Comparison of ENCODE assay signal across 27 cellular contexts in genomic region chr5:109125755-109126429, GRCh38.
DNase-seq lines count a peak whose midpoint lies in the region; ATAC-seq and TF ChIP-seq lines count a peak whose summit lies in the region.
"Had no signal": no experiment of that assay in that cellular context is flagged by ENCODE, and none has a peak within 500 bp of the region (broad histone marks: within the 10 kb centered on the region; RNA-seq: fewer than 3 reads in every experiment).

No MANE protein-coding gene starts in this region.

- H3K4me1 ChIP-seq in Loucy (ENCODE audit: insufficient read depth, low read length, poor library complexity, severe bottlenecking) (peaks cover 13% of the 10 kb centered on the region), neural progenitor cell (peaks cover 7% of the 10 kb centered on the region), PC-3 (ENCODE audit: insufficient read depth, low read length) (no peaks in the 10 kb centered on the region)
- H3K4me1 ChIP-seq: gastroesophageal sphincter, HAP-1, psoas muscle had no signal

- H3K36me3 ChIP-seq in Loucy (ENCODE audit: insufficient read depth, low read length) = no peaks in the 10 kb centered on the region
- no peaks in the 10 kb centered on the region for H3K36me3 ChIP-seq in SK-N-MC (ENCODE audit: insufficient read depth, low read length)
- H3K36me3 ChIP-seq in neural progenitor cell = no peaks in the 10 kb centered on the region
- no peaks in the 10 kb centered on the region for H3K36me3 ChIP-seq in PC-3 (ENCODE audit: low read depth, low read length)
- H3K36me3 ChIP-seq: gastroesophageal sphincter, HAP-1, MG63 had no signal

- in situ Hi-C loops in G401 (cut with HindIII; ENCODE audit: low sequenced_read_pairs) = no loop called here

- H3K27me3 ChIP-seq in Loucy (ENCODE audit: insufficient read depth, low read length, poor library complexity, severe bottlenecking) (no peaks in the 10 kb centered on the region), neural progenitor cell (no peaks in the 10 kb centered on the region), PC-3 (ENCODE audit: low read length) (no peaks in the 10 kb centered on the region)
- H3K27me3 ChIP-seq: dorsolateral prefrontal cortex, gastroesophageal sphincter, hepatocyte, MG63 had no signal

- H4K20me1 ChIP-seq in Loucy (ENCODE audit: insufficient read depth, low read length, poor library complexity, severe bottlenecking) (no peaks in the 10 kb centered on the region), neural progenitor cell (ENCODE audit: low read depth) (no peaks in the 10 kb centered on the region), PC-3 (ENCODE audit: low read length) (no peaks in the 10 kb centered on the region)

- H3K27ac Mint-ChIP-seq in neural progenitor cell = no peak overlapping the region
- H3K27ac Mint-ChIP-seq: activated CD4-positive, alpha-beta T cell treated with anti-CD3 and anti-CD28 coated beads for 36 hours; activated naive CD8-positive, alpha-beta T cell treated with anti-CD3 and anti-CD28 coated beads, Interleukin-2, amount 10 ng/mL, durations not matched to agents 7 days and 5 days; IgD-negative memory B cell; memory B cell had no signal

- H3K36me3 Mint-ChIP-seq in neural progenitor cell = peaks cover 1% of the 10 kb centered on the region
- H3K36me3 Mint-ChIP-seq: activated naive CD8-positive, alpha-beta T cell treated with anti-CD3 and anti-CD28 coated beads, Interleukin-2, amount 10 ng/mL, durations not matched to agents 7 days and 5 days had no signal

- peak; percentile 13 for DNase-seq in G401 (ENCODE audit: low spot score)
- peak; percentile 16 for DNase-seq in SK-N-MC (ENCODE audit: low read depth, low spot score)
- peak; percentile 9 for DNase-seq in neural progenitor cell (ENCODE audit: low spot score)
- DNase-seq in CD1c-positive myeloid dendritic cell (ENCODE audit: extremely low spot score) = no peak
- DNase-seq in PC-3 = no peak
- DNase-seq: activated CD4-positive, alpha-beta T cell treated with anti-CD3 and anti-CD28 coated beads for 36 hours; activated effector memory CD4-positive, alpha-beta T cell treated with Interleukin-2 at 50 U/mL for 16 hours; activated naive CD8-positive, alpha-beta T cell treated with anti-CD3 and anti-CD28 coated beads, Interleukin-2, amount 10 ng/mL, durations not matched to agents 7 days and 5 days; dorsolateral prefrontal cortex; EL; left colon; MG63; NCI-H146; NCI-H2171; NCI-H526; psoas muscle; stimulated activated naive CD4-positive, alpha-beta T cell treated with Interleukin-2 at 50 U/mL for 16 hours; T-helper 1 cell had no signal

- H3K9me3 Mint-ChIP-seq in neural progenitor cell = peaks cover 13% of the 10 kb centered on the region
- H3K9me3 Mint-ChIP-seq: central memory CD8-positive, alpha-beta T cell; memory B cell had no signal

- no TSS peak for BruUV-seq in PC-3 (replicated peaks; lab: Mats Ljungman, UMichigan)

- no peaks in the 10 kb centered on the region; the same call in 1 of the 2 replicates for H3K9me3 ChIP-seq in Loucy (ENCODE audit: insufficient read depth, low read depth, low read length)
- no peaks in the 10 kb centered on the region for H3K9me3 ChIP-seq in SK-N-MC (ENCODE audit: low read depth, low read length)
- H3K9me3 ChIP-seq in neural progenitor cell (ENCODE audit: low read depth) = peaks cover 9% of the 10 kb centered on the region
- H3K9me3 ChIP-seq in PC-3 (ENCODE audit: low read length) = no peaks in the 10 kb centered on the region
- H3K9me3 ChIP-seq: HAP-1, psoas muscle had no signal

- peak overlapping the region; percentile 49 for H3K9ac ChIP-seq in Loucy (ENCODE audit: low read depth, low read length, poor library complexity, severe bottlenecking)
- peak overlapping the region; percentile 17 for H3K9ac ChIP-seq in SK-N-MC (ENCODE audit: insufficient read length)
- H3K9ac ChIP-seq in neural progenitor cell = no peak overlapping the region
- no peak overlapping the region for H3K9ac ChIP-seq in PC-3 (ENCODE audit: low read length)

- no peaks in the 10 kb centered on the region for H3K27me3 Mint-ChIP-seq in neural progenitor cell (ENCODE audit: insufficient read depth, low read depth)
- H3K27me3 Mint-ChIP-seq: activated CD4-positive, alpha-beta T cell treated with anti-CD3 and anti-CD28 coated beads for 36 hours; activated naive CD8-positive, alpha-beta T cell treated with anti-CD3 and anti-CD28 coated beads, Interleukin-2, amount 10 ng/mL, durations not matched to agents 7 days and 5 days; central memory CD8-positive, alpha-beta T cell; memory B cell had no signal

- H2AFZ ChIP-seq in Loucy (ENCODE audit: low read length) (peak overlapping the region; percentile 58; the same call in 1 of the 2 replicates), neural progenitor cell (replicated peaks) (no peak overlapping the region), PC-3 (ENCODE audit: low read length) (no peak overlapping the region)
- H2AFZ ChIP-seq: hepatocyte had no signal

- intact Hi-C loops in PC-3 (cut with micrococcal nuclease) = no loop called here

- no peak overlapping the region for H3K4me3 Mint-ChIP-seq in neural progenitor cell
- H3K4me3 Mint-ChIP-seq: activated CD4-positive, alpha-beta T cell treated with anti-CD3 and anti-CD28 coated beads for 36 hours; activated naive CD8-positive, alpha-beta T cell treated with anti-CD3 and anti-CD28 coated beads, Interleukin-2, amount 10 ng/mL, durations not matched to agents 7 days and 5 days; central memory CD8-positive, alpha-beta T cell; IgD-negative memory B cell; memory B cell had no signal

- H3K79me2 ChIP-seq in Loucy (ENCODE audit: insufficient read depth, low read length) (no peaks in the 10 kb centered on the region), neural progenitor cell (ENCODE audit: low read depth) (no peaks in the 10 kb centered on the region), PC-3 (ENCODE audit: low read length) (no peaks in the 10 kb centered on the region)
- H3K79me2 ChIP-seq: hepatocyte had no signal

- H3K27ac ChIP-seq in SK-N-MC = peak overlapping the region; percentile 39; the same call in 1 of the 2 replicates
- no peak overlapping the region for H3K27ac ChIP-seq in neural progenitor cell
- H3K27ac ChIP-seq in PC-3 (ENCODE audit: low read length) = no peak overlapping the region
- H3K27ac ChIP-seq: C4-2B, dorsolateral prefrontal cortex, gastroesophageal sphincter, hepatocyte, psoas muscle had no signal

- no peaks in the 10 kb centered on the region for H3F3A ChIP-seq in Loucy (ENCODE audit: low read depth)
- H3F3A ChIP-seq in neural progenitor cell (ENCODE audit: low read depth) = no peaks in the 10 kb centered on the region
- H3F3A ChIP-seq in PC-3 (ENCODE audit: low read length, unreplicated experiment) = no peaks in the 10 kb centered on the region

- H3K4me1 Mint-ChIP-seq in neural progenitor cell = peaks cover 5% of the 10 kb centered on the region
- H3K4me1 Mint-ChIP-seq: activated CD4-positive, alpha-beta T cell treated with anti-CD3 and anti-CD28 coated beads for 36 hours; activated naive CD8-positive, alpha-beta T cell treated with anti-CD3 and anti-CD28 coated beads, Interleukin-2, amount 10 ng/mL, durations not matched to agents 7 days and 5 days; IgD-negative memory B cell; memory B cell had no signal

- CTCF ChIA-PET in PC-3 (lab: Charles Lee) = no interaction called here

- POLR2A ChIA-PET in PC-3 (lab: Charles Lee; ENCODE audit: unreplicated experiment) = no interaction called here

- ATAC-seq in GM19324 (IDR thresholded peaks at IDR 0.05; ENCODE audit: low FRiP score, unreplicated experiment) (no peak), PC-3 (no peak)
- ATAC-seq: activated CD4-positive, alpha-beta T cell treated with anti-CD3 and anti-CD28 coated beads for 36 hours; gastroesophageal sphincter; left colon; psoas muscle had no signal

- no peak for TF ChIP-seq CTCF in Loucy (conservative IDR thresholded peaks at IDR 0.05; ENCODE audit: low read length)
- TF ChIP-seq CTCF in neural progenitor cell (IDR thresholded peaks at IDR 0.05) = no peak
- no peak for TF ChIP-seq CTCF in PC-3 (conservative IDR thresholded peaks at IDR 0.05; ENCODE audit: low read depth, low read length)

- peak overlapping the region; percentile 68 for H3K4me2 ChIP-seq in Loucy (ENCODE audit: low read depth, low read length, poor library complexity, severe bottlenecking)
- no peak overlapping the region for H3K4me2 ChIP-seq in neural progenitor cell
- no peak overlapping the region for H3K4me2 ChIP-seq in PC-3 (ENCODE audit: low read length)
- H3K4me2 ChIP-seq: hepatocyte had no signal

- H3K4me3 ChIP-seq in Loucy (ENCODE audit: low read length, poor library complexity, severe bottlenecking) (peak overlapping the region; percentile 63), SK-N-MC (no peak overlapping the region; the same call in 1 of the 2 replicates), neural progenitor cell (no peak overlapping the region), PC-3 (ENCODE audit: low read length) (no peak overlapping the region)
- H3K4me3 ChIP-seq: dorsolateral prefrontal cortex, gastroesophageal sphincter, HAP-1, hepatocyte, MG63, psoas muscle had no signal

- H3K9me2 ChIP-seq in Loucy (replicated peaks; ENCODE audit: low read depth, low read length) (no peaks in the 10 kb centered on the region), PC-3 (replicated peaks; ENCODE audit: low read length) (no peaks in the 10 kb centered on the region)

Comparison
In these comparisons a context has a peak if more than half of its experiments do, and no peak if none do; other contexts are left out.
1. DNase-seq: peak in G401 (single experiment), SK-N-MC (single experiment) and neural progenitor cell (single experiment); none in CD1c-positive myeloid dendritic cell (single experiment) and PC-3 (single experiment).
2. H3K9ac ChIP-seq: peak in Loucy (single experiment) and SK-N-MC (single experiment); none in neural progenitor cell (single experiment) and PC-3 (single experiment).